24 cellular contexts compared by ENCODE assay signal in the genomic region with DNA sequence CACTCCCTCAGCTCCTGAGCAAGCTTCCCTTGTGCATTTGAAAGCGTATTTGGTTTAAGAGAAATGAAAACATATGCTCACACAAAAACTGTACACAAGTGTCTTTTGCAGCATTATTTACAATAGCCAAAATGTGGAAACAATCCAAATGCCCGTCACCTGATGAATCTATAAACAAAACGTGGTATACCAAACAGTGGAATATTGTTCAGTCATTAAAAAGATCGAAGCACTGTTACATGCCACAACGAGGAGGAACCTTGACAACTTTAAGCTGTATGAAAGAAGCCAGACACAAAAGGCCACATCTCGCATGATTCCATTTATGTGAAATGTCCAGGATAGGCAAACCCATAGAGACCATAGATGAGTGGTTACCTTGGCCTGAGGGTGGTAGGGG.
"Had no signal": no experiment of that assay in that cellular context is flagged by ENCODE, and none has a peak within 500 bp of the region (broad histone marks: within the 10 kb centered on the region; RNA-seq: fewer than 3 reads in every experiment).

No MANE protein-coding gene starts in this region.

- H3K9ac ChIP-seq: KMS-11 had no signal

- H3K4me2 ChIP-seq: KMS-11 had no signal

- H3K9me3 Mint-ChIP-seq: activated CD8-positive, alpha-beta T cell treated with anti-CD3 and anti-CD28 coated beads for 36 hours; activated naive CD4-positive, alpha-beta T cell treated with anti-CD3 and anti-CD28 coated beads, Interleukin-2, amount 10 ng/mL, durations not matched to agents 7 days and 5 days; activated naive CD8-positive, alpha-beta T cell treated with anti-CD3 and anti-CD28 coated beads for 36 hours; activated T-cell treated with anti-CD3 and anti-CD28 coated beads, Interleukin-2, amount 50 U/mL, for 72 hours; activated T-helper 2 cell treated with anti-CD3 and anti-CD28 coated beads, Interferon-gamma antibody, Interleukin-2, Interleukin-4, amounts not matched to agents 10 μg/mL and 5 μg/mL and 100 μg/mL, durations not matched to agents 14 hours and 24 hours and 36 hours; T-helper 1 cell treated with Interleukin-12 subunit alpha and Interleukin-12 subunit beta and Interleukin-4 antibody, amounts not matched to agents 30 μg/mL and 1 μg/mL, for 36 hours had no signal

- H3K36me3 Mint-ChIP-seq: activated naive CD4-positive, alpha-beta T cell treated with anti-CD3 and anti-CD28 coated beads, Interleukin-2, amount 10 ng/mL, durations not matched to agents 7 days and 5 days; activated naive CD8-positive, alpha-beta T cell treated with anti-CD3 and anti-CD28 coated beads for 36 hours had no signal

- H3K9me3 ChIP-seq: Peyer's patch, SJSA1 had no signal

- H3K27me3 Mint-ChIP-seq: activated CD8-positive, alpha-beta T cell treated with anti-CD3 and anti-CD28 coated beads for 36 hours; activated naive CD4-positive, alpha-beta T cell treated with anti-CD3 and anti-CD28 coated beads, Interleukin-2, amount 10 ng/mL, durations not matched to agents 7 days and 5 days; activated naive CD8-positive, alpha-beta T cell treated with anti-CD3 and anti-CD28 coated beads for 36 hours had no signal

- H3K36me3 ChIP-seq: brain microvascular endothelial cell, Peyer's patch, SJSA1 had no signal

- H3K27ac ChIP-seq: brain microvascular endothelial cell, KMS-11, Peyer's patch, RWPE1, SJSA1 had no signal

- DNase-seq: activated CD4-positive, alpha-beta T cell treated with anti-CD3 and anti-CD28 coated beads for 4 hours; activated CD8-positive, alpha-beta memory T cell treated with anti-CD3 and anti-CD28 coated beads, Interleukin-2, amount 50 U/mL, for 4 hours; activated CD8-positive, alpha-beta T cell treated with anti-CD3 and anti-CD28 coated beads for 36 hours; activated gamma-delta T cell treated with Interleukin-2 at 50 U/mL for 16 hours; activated naive CD4-positive, alpha-beta T cell treated with anti-CD3 and anti-CD28 coated beads, Interleukin-2, amount 10 ng/mL, durations not matched to agents 7 days and 5 days; activated naive CD8-positive, alpha-beta T cell treated with anti-CD3 and anti-CD28 coated beads for 36 hours; activated T-cell treated with anti-CD3 and anti-CD28 coated beads, Interleukin-2, amount 50 U/mL, for 72 hours; brain microvascular endothelial cell; NCI-H1092; NCI-H1417; NCI-H1930; NCI-H2107; NCI-H2171 treated with DMSO at 0.1 percent for 48 hours; NCI-H226; NCI-H526; Peyer's patch; SHP77 had no signal

- ATAC-seq: activated CD4-positive, CD25-positive, alpha-beta regulatory T cell treated with anti-CD3 and anti-CD28 coated beads, Interleukin-2, amount 50 U/mL, for 24 hours; activated CD8-positive, alpha-beta T cell treated with anti-CD3 and anti-CD28 coated beads for 36 hours; activated T-cell treated with anti-CD3 and anti-CD28 coated beads, Interleukin-2, amount 50 U/mL, for 72 hours; SK-N-SH treated with all-trans-retinoic acid at 6 μM for 48 hours had no signal

- H3K27me3 ChIP-seq: brain microvascular endothelial cell, Peyer's patch, SJSA1 had no signal

- H3K4me3 Mint-ChIP-seq: activated CD8-positive, alpha-beta T cell treated with anti-CD3 and anti-CD28 coated beads for 36 hours; activated naive CD4-positive, alpha-beta T cell treated with anti-CD3 and anti-CD28 coated beads, Interleukin-2, amount 10 ng/mL, durations not matched to agents 7 days and 5 days; activated naive CD8-positive, alpha-beta T cell treated with anti-CD3 and anti-CD28 coated beads for 36 hours; activated T-cell treated with anti-CD3 and anti-CD28 coated beads, Interleukin-2, amount 50 U/mL, for 72 hours; T-helper 1 cell treated with Interleukin-12 subunit alpha and Interleukin-12 subunit beta and Interleukin-4 antibody, amounts not matched to agents 30 μg/mL and 1 μg/mL, for 36 hours had no signal

- H3K27ac Mint-ChIP-seq: activated CD8-positive, alpha-beta T cell treated with anti-CD3 and anti-CD28 coated beads for 36 hours; activated naive CD4-positive, alpha-beta T cell treated with anti-CD3 and anti-CD28 coated beads, Interleukin-2, amount 10 ng/mL, durations not matched to agents 7 days and 5 days; activated naive CD8-positive, alpha-beta T cell treated with anti-CD3 and anti-CD28 coated beads for 36 hours; activated T-cell treated with anti-CD3 and anti-CD28 coated beads, Interleukin-2, amount 50 U/mL, for 72 hours; activated T-helper 2 cell treated with anti-CD3 and anti-CD28 coated beads, Interferon-gamma antibody, Interleukin-2, Interleukin-4, amounts not matched to agents 10 μg/mL and 5 μg/mL and 100 μg/mL, durations not matched to agents 14 hours and 24 hours and 36 hours; T-helper 1 cell treated with Interleukin-12 subunit alpha and Interleukin-12 subunit beta and Interleukin-4 antibody, amounts not matched to agents 30 μg/mL and 1 μg/mL, for 36 hours had no signal

- H3K4me1 ChIP-seq: Peyer's patch, SJSA1 had no signal

- H3K4me3 ChIP-seq: Peyer's patch, SJSA1 had no signal
